ENCODE assay signal across 19 cellular contexts in genomic region chr6:138544521-138544920, GRCh38. TPM values are rescaled to one million over a fixed set of nuclear protein-coding genes. Genes with fewer than 3 reads are reported as not detected.
DNase-seq lines count a peak whose midpoint lies in the region; ATAC-seq and TF ChIP-seq lines count a peak whose summit lies in the region.
"Had no signal": no experiment of that assay in that cellular context is flagged by ENCODE, and none has a peak within 500 bp of the region (broad histone marks: within the 10 kb centered on the region; RNA-seq: fewer than 3 reads in every experiment).

No MANE protein-coding gene starts in this region.

- H3K4me3 Mint-ChIP-seq in stimulated activated memory B cell treated with anti-CD40 and anti-IgM and Interleukin-4, amounts not matched to agents 10 μg/mL and 1 μg/mL and 100 μg/mL, for 72 hours = no peak overlapping the region
- H3K4me3 Mint-ChIP-seq: activated CD4-positive, alpha-beta T cell treated with anti-CD3 and anti-CD28 coated beads for 36 hours; CD4-positive, alpha-beta memory T cell; central memory CD8-positive, alpha-beta T cell had no signal

- TF ChIP-seq POLR2A in heart left ventricle (IDR thresholded peaks at IDR 0.05) (no peak), stomach (IDR thresholded peaks at IDR 0.05) (no peak)

- ATAC-seq in heart left ventricle (no peak), left cardiac atrium (no peak)
- ATAC-seq in stimulated activated memory B cell treated with anti-CD40 and anti-IgM and Interleukin-4, amounts not matched to agents 10 μg/mL and 1 μg/mL and 100 μg/mL, for 72 hours = no peak
- ATAC-seq: activated CD4-positive, alpha-beta T cell treated with anti-CD3 and anti-CD28 coated beads for 36 hours had no signal

- DNase-seq in heart left ventricle (no peak), left cardiac atrium (no peak), choroid plexus epithelial cell (ENCODE audit: low read depth) (peak; percentile 59), stomach (no peak), head of caudate nucleus (no peak), GM19240 (ENCODE audit: insufficient read length, low spot score) (no peak)
- DNase-seq: activated CD4-positive, alpha-beta T cell treated with anti-CD3 and anti-CD28 coated beads for 36 hours; activated naive CD4-positive, alpha-beta T cell treated with anti-CD3 and anti-CD28 coated beads, Interleukin-2, amount 50 U/mL, for 16 hours; CD4-positive, alpha-beta memory T cell; EL; kidney; NCI-H1417 treated with DMSO at 0.1 percent for 48 hours; SIG-M5; stimulated activated CD4-positive, alpha-beta T cell treated with anti-CD3 and anti-CD28 coated beads, Interleukin-4, amount 100 ng/mL, for 4 hours; T1000; tibial artery had no signal

- no peaks in the 10 kb centered on the region for H3K9me3 Mint-ChIP-seq in stimulated activated memory B cell treated with anti-CD40 and anti-IgM and Interleukin-4, amounts not matched to agents 10 μg/mL and 1 μg/mL and 100 μg/mL, for 72 hours
- H3K9me3 Mint-ChIP-seq: CD4-positive, alpha-beta memory T cell; central memory CD8-positive, alpha-beta T cell had no signal

- H3K9ac ChIP-seq in muscle layer of colon (ENCODE audit: low read length) = no peak overlapping the region

- H3K27ac ChIP-seq in heart left ventricle (peak overlapping the region; percentile 3 to 92 (median 80)), muscle layer of colon (ENCODE audit: low read depth, low read length) (peak overlapping the region; percentile 74), stomach (peak overlapping the region in 4 of 5 donors; percentile 9 to 73 (median 70))

- no peaks in the 10 kb centered on the region for H3K36me3 Mint-ChIP-seq in stimulated activated memory B cell treated with anti-CD40 and anti-IgM and Interleukin-4, amounts not matched to agents 10 μg/mL and 1 μg/mL and 100 μg/mL, for 72 hours
- H3K36me3 Mint-ChIP-seq: CD4-positive, alpha-beta memory T cell had no signal

- H3K36me3 ChIP-seq in heart left ventricle = no peaks in the 10 kb centered on the region
- H3K36me3 ChIP-seq in muscle layer of colon (ENCODE audit: insufficient read depth, low read length) = no peaks in the 10 kb centered on the region
- H3K36me3 ChIP-seq in stomach = no peaks in the 10 kb centered on the region
- H3K36me3 ChIP-seq: tibial artery had no signal

- no peak for TF ChIP-seq EP300 in stomach (IDR thresholded peaks at IDR 0.05)

- TF ChIP-seq CTCF in heart left ventricle (IDR thresholded peaks at IDR 0.05) (no peak), choroid plexus epithelial cell (conservative IDR thresholded peaks at IDR 0.05; ENCODE audit: low read depth, low read length) (no peak), stomach (IDR thresholded peaks at IDR 0.05) (no peak)

- H3K9me3 ChIP-seq in heart left ventricle (no peaks in the 10 kb centered on the region), muscle layer of colon (ENCODE audit: low read length) (no peaks in the 10 kb centered on the region), stomach (no peaks in the 10 kb centered on the region)
- H3K9me3 ChIP-seq: tibial artery had no signal

- no peak overlapping the region for H3K27ac Mint-ChIP-seq in stimulated activated memory B cell treated with anti-CD40 and anti-IgM and Interleukin-4, amounts not matched to agents 10 μg/mL and 1 μg/mL and 100 μg/mL, for 72 hours
- H3K27ac Mint-ChIP-seq: activated CD4-positive, alpha-beta T cell treated with anti-CD3 and anti-CD28 coated beads for 36 hours; CD4-positive, alpha-beta memory T cell had no signal

- intact Hi-C loops in heart left ventricle (cut with DNase I) = loop anchor here in 1 of 10 donors (2.0 kb wide), 1 partner anchor 28 kb away; no protein-coding TSS in a partner anchor
- intact Hi-C loops in left cardiac atrium (cut with DNase I) = no loop called here
- intact Hi-C loops in stomach (cut with DNase I; ENCODE audit: low total_unique reads) = no loop called here
- intact Hi-C loops in head of caudate nucleus (cut with DNase I) = no loop called here

- H3K4me1 Mint-ChIP-seq in stimulated activated memory B cell treated with anti-CD40 and anti-IgM and Interleukin-4, amounts not matched to agents 10 μg/mL and 1 μg/mL and 100 μg/mL, for 72 hours = no peaks in the 10 kb centered on the region
- H3K4me1 Mint-ChIP-seq: central memory CD8-positive, alpha-beta T cell had no signal

- H3K27me3 ChIP-seq in heart left ventricle = no peaks in the 10 kb centered on the region
- no peaks in the 10 kb centered on the region for H3K27me3 ChIP-seq in muscle layer of colon (ENCODE audit: control insufficient read depth in 1 of 2, insufficient read depth in 2 of 2, low read length in 2 of 2)
- no peaks in the 10 kb centered on the region for H3K27me3 ChIP-seq in stomach
- H3K27me3 ChIP-seq: tibial artery had no signal

- H3K4me1 ChIP-seq in heart left ventricle (peaks cover 0 to 56% (median 41%) of the 10 kb centered on the region in 12 donors), muscle layer of colon (ENCODE audit: insufficient read depth, low read length) (peaks cover 30% of the 10 kb centered on the region), stomach (peaks cover 18 to 64% (median 39%) of the 10 kb centered on the region in 4 donors)

- H3K27me3 Mint-ChIP-seq in stimulated activated memory B cell treated with anti-CD40 and anti-IgM and Interleukin-4, amounts not matched to agents 10 μg/mL and 1 μg/mL and 100 μg/mL, for 72 hours = peaks cover 26% of the 10 kb centered on the region

- H3K4me3 ChIP-seq in heart left ventricle (peak overlapping the region; percentile 6 to 64 (median 52)), choroid plexus epithelial cell (ENCODE audit: low read depth, low read length) (peak overlapping the region; percentile 61), muscle layer of colon (ENCODE audit: low read depth in 1 of 2, low read length in 2 of 2) (no peak overlapping the region), stomach (peak overlapping the region in 2 of 4 donors; percentile 8 to 35)

- 36 to 44% (median 40%) methylated on average over 3 of the region's 3 CpGs for WGBS in heart left ventricle, 4 donors
- 54 to 63% (median 57%) methylated on average over 3 of the region's 3 CpGs for WGBS in stomach, 5 donors

RNA-seq across cellular contexts. Expression of gene NHSL1, which starts 45.2 kb away (rescaled TPM):
- total RNA-seq in heart left ventricle (100 to 1,000 TPM in 1 of 9 donors, 10 to 100 TPM in 8; 35.6 to 103 (median 51.7) TPM), left cardiac atrium (10 to 100 TPM; 32.1 to 45.1 TPM), stomach (10 to 100 TPM; 23.2 to 44.6 (median 36.1) TPM)
- polyA plus RNA-seq in heart left ventricle (10 to 100 TPM; 13.9 to 17.3 TPM), stomach (1 to 10 TPM; 1.8 to 3.0 (median 2.3) TPM)
- polyA plus RNA-seq: CD4-positive, alpha-beta memory T cell had no signal

Comparison
In these comparisons a context has a peak if more than half of its experiments do, and no peak if none do; other contexts are left out.
1. H3K4me3 ChIP-seq: peak in heart left ventricle (12 of 12) and choroid plexus epithelial cell (single experiment); none in muscle layer of colon (0 of 2).
2. Peak in every context shown above with its lines, with median percentiles within 50 percentile points of each other: H3K27ac ChIP-seq.